Comparison of ENCODE assay signal across 14 cellular contexts in genomic region chr3:57935539-57935938, GRCh38.
"Had no signal": no experiment of that assay in that cellular context is flagged by ENCODE, and none has a peak within 500 bp of the region (broad histone marks: within the 10 kb centered on the region; RNA-seq: fewer than 3 reads in every experiment).

No MANE protein-coding gene starts in this region.

- ATAC-seq: left colon; left ventricle myocardium superior; stimulated activated effector memory CD8-positive, alpha-beta T cell treated with anti-CD3 and anti-CD28 coated beads, Interleukin-12 subunit alpha, Interleukin-12 subunit beta, amount 100 ng/mL, for 72 hours; stimulated activated naive CD8-positive, alpha-beta T cell treated with anti-CD3 and anti-CD28 coated beads, Interleukin-15, Interleukin-2, amounts not matched to agents 100 U/mL and 50 U/mL, for 24 hours had no signal

- H3K4me1 Mint-ChIP-seq: central memory CD8-positive, alpha-beta T cell; naive B cell; stimulated activated effector memory CD8-positive, alpha-beta T cell treated with anti-CD3 and anti-CD28 coated beads, Interleukin-12 subunit alpha, Interleukin-12 subunit beta, amount 100 ng/mL, for 72 hours had no signal

- H3K4me3 Mint-ChIP-seq: central memory CD8-positive, alpha-beta T cell; dendritic cell treated with granulocyte-macrophage colony-stimulating factor and Interleukin-4, amounts not matched to agents 40 ng/mL and 50 ng/mL, for 4 days; nephron; stimulated activated effector memory CD8-positive, alpha-beta T cell treated with anti-CD3 and anti-CD28 coated beads, Interleukin-12 subunit alpha, Interleukin-12 subunit beta, amount 100 ng/mL, for 72 hours had no signal

- H3K27me3 Mint-ChIP-seq: central memory CD8-positive, alpha-beta T cell; dendritic cell treated with granulocyte-macrophage colony-stimulating factor and Interleukin-4, amounts not matched to agents 40 ng/mL and 50 ng/mL, for 4 days; naive B cell had no signal

- H3K27ac Mint-ChIP-seq: dendritic cell treated with granulocyte-macrophage colony-stimulating factor and Interleukin-4, amounts not matched to agents 40 ng/mL and 50 ng/mL, for 4 days; nephron; stimulated activated effector memory CD8-positive, alpha-beta T cell treated with anti-CD3 and anti-CD28 coated beads, Interleukin-12 subunit alpha, Interleukin-12 subunit beta, amount 100 ng/mL, for 72 hours had no signal

- DNase-seq: foreskin melanocyte; head of caudate nucleus; left colon; left ventricle myocardium superior; mesenchymal stem cell; naive B cell; stimulated activated CD4-positive, alpha-beta T cell treated with anti-CD3 and anti-CD28 coated beads, Interleukin-4, amount 100 ng/mL, for 1 hour; stimulated activated CD8-positive, alpha-beta memory T cell treated with anti-CD3 and anti-CD28 coated beads, Interleukin-4, amount 100 ng/mL, for 48 hours; stimulated activated naive CD8-positive, alpha-beta T cell treated with anti-CD3 and anti-CD28 coated beads, Interleukin-15, Interleukin-2, amounts not matched to agents 100 U/mL and 50 U/mL, for 24 hours; tibial artery had no signal

- H3K9me3 Mint-ChIP-seq: central memory CD8-positive, alpha-beta T cell; dendritic cell treated with granulocyte-macrophage colony-stimulating factor and Interleukin-4, amounts not matched to agents 40 ng/mL and 50 ng/mL, for 4 days; naive B cell; nephron; stimulated activated effector memory CD8-positive, alpha-beta T cell treated with anti-CD3 and anti-CD28 coated beads, Interleukin-12 subunit alpha, Interleukin-12 subunit beta, amount 100 ng/mL, for 72 hours had no signal
